In the genomic region with DNA sequence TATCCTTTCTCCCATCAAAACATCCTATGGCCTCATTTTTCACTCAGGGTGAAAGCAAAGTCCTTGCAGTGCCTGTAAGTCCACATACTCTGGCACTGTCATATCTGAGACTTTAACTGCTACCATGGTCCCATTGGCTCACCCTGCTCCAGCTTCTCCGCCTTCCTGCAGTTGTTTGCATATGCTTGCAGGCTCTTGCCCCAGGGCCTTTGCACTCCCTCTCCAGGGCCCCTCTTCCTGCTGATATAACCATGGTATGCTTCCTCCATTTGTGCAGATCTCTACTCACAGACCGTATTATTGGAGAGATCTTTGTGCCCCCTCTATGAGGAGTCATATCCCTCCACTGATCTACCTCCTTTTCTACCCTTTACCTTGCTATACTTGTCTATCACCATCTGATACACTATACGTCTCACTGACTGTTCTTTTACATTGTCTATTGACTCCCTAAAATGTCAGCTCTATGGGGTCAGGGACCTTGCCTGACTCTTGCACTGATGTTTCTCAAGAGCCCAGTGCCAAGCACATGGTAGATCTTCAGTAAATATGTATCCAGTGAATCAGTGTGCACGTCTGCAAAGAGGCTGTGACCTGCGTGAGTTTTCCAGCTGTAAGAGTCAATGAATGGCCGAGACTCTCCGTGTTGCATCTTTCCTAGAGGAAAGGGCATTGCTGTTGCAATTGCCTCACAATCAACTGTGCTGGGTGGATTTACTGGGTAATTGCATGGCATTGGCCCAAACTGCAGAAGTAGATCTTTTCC, we compare ENCODE assay signal across 1 cellular context.
TF ChIP-seq lines count a peak whose summit lies in the region.

No MANE protein-coding gene starts in this region.

TF ChIP-seq in HepG2, 621 proteins besides CTCF, POLR2A, EP300 and RAD21 (continued from another document and continues in another):
- TF ChIP-seq, protein P1, sequence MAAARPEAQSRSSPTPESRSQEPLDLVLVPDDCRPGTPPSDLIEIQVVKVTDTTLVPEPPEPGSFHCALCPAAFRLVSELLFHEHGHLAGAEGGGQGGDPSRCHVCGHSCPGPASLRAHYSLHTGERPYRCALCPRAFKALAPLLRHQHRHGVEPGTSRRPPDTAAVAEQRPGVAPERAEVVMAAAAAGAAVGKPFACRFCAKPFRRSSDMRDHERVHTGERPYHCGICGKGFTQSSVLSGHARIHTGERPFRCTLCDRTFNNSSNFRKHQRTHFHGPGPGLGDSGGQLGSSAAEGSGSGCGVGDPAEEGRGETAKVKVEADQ (CRISPR knock-in tag; IDR thresholded peaks at IDR 0.05; ENCODE audit: borderline replicate concordance) = no peak
- TF ChIP-seq USF2 (IDR thresholded peaks at IDR 0.05; ENCODE audit: low read depth, low read length) = no peak
- TF ChIP-seq USF2 (CRISPR knock-in tag; IDR thresholded peaks at IDR 0.05; ENCODE audit: borderline replicate concordance) = no peak
- TF ChIP-seq ATF3 (CRISPR knock-in tag; IDR thresholded peaks at IDR 0.05) = 0 out of 2 replicates have a peak, but pooled peaks have one; percentile 11
- TF ChIP-seq STAT5B (CRISPR knock-in tag; IDR thresholded peaks at IDR 0.05) = no peak
- 0 out of 2 replicates have a peak, but pooled peaks have one; percentile 42 for TF ChIP-seq ARNT2 (CRISPR knock-in tag; IDR thresholded peaks at IDR 0.05; ENCODE audit: low read depth)
- TF ChIP-seq ZNF670 (CRISPR knock-in tag; IDR thresholded peaks at IDR 0.05; ENCODE audit: borderline replicate concordance) = no peak; the same call in 1 of the 2 replicates
- TF ChIP-seq SNAPC4 (CRISPR knock-in tag; IDR thresholded peaks at IDR 0.05) = peak; percentile 89
- peak in 1 of 2 experiments; percentile 94; a peak in 2 of 4 replicates for TF ChIP-seq ATF4 (CRISPR knock-in tag; IDR thresholded peaks at IDR 0.05)
- 0 out of 2 replicates have a peak, but pooled peaks have one; percentile 39 for TF ChIP-seq NFIC (IDR thresholded peaks at IDR 0.05; ENCODE audit: low read length)
- peak; percentile 55; the same call in 1 of the 2 replicates for TF ChIP-seq TCF7 (IDR thresholded peaks at IDR 0.05; ENCODE audit: low read depth)
- TF ChIP-seq EHMT2 (IDR thresholded peaks at IDR 0.05; ENCODE audit: borderline replicate concordance, low read depth, low read length) = no peak
- TF ChIP-seq SPEN (CRISPR knock-in tag; IDR thresholded peaks at IDR 0.05; ENCODE audit: low read depth) = no peak
- peak; percentile 61 for TF ChIP-seq ASH2L (IDR thresholded peaks at IDR 0.05; ENCODE audit: insufficient read length, low read depth, low read length)
- TF ChIP-seq KDM5B (CRISPR knock-in tag; IDR thresholded peaks at IDR 0.05; ENCODE audit: borderline replicate concordance) = peak; percentile 71; the same call in 1 of the 2 replicates
- TF ChIP-seq TMF1 (CRISPR knock-in tag; IDR thresholded peaks at IDR 0.05; ENCODE audit: low read depth) = peak; percentile 4; the same call in 1 of the 2 replicates
- peak; percentile 98 for TF ChIP-seq GFI1 (CRISPR knock-in tag; IDR thresholded peaks at IDR 0.05; ENCODE audit: borderline replicate concordance)
- TF ChIP-seq NFKBIZ (CRISPR knock-in tag; IDR thresholded peaks at IDR 0.05) = 0 out of 2 replicates have a peak, but pooled peaks have one; percentile 42
- peak; percentile 61; the same call in 1 of the 2 replicates for TF ChIP-seq ZNF331 (CRISPR knock-in tag; IDR thresholded peaks at IDR 0.05)
- TF ChIP-seq, protein P2, sequence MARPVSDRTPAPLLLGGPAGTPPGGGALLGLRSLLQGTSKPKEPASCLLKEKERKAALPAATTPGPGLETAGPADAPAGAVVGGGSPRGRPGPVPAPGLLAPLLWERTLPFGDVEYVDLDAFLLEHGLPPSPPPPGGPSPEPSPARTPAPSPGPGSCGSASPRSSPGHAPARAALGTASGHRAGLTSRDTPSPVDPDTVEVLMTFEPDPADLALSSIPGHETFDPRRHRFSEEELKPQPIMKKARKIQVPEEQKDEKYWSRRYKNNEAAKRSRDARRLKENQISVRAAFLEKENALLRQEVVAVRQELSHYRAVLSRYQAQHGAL (CRISPR knock-in tag; IDR thresholded peaks at IDR 0.05; ENCODE audit: not compliant biosample characterization) = no peak
- TF ChIP-seq ZNF343 (CRISPR knock-in tag; IDR thresholded peaks at IDR 0.05) = no peak
- 0 out of 2 replicates have a peak, but pooled peaks have one; percentile 9 for TF ChIP-seq DRAP1 (CRISPR knock-in tag; IDR thresholded peaks at IDR 0.05)
- no peak; the same call in none of the 2 replicates for TF ChIP-seq ISL2 (CRISPR knock-in tag; IDR thresholded peaks at IDR 0.05)
- peak; percentile 52 for TF ChIP-seq SOX13 (IDR thresholded peaks at IDR 0.05)
- peak in 1 of 2 experiments; percentile 79; a peak in 2 of 4 replicates for TF ChIP-seq SOX13 (CRISPR knock-in tag; conservative IDR thresholded peaks at IDR 0.05 in 1 of 2, IDR thresholded peaks at IDR 0.05 in 1 of 2)
- TF ChIP-seq MTF2 (CRISPR knock-in tag; IDR thresholded peaks at IDR 0.05; ENCODE audit: borderline replicate concordance) = no peak
- peak; percentile 23; the same call in 1 of the 2 replicates for TF ChIP-seq ZBED4 (CRISPR knock-in tag; IDR thresholded peaks at IDR 0.05; ENCODE audit: borderline replicate concordance)
- TF ChIP-seq RXRA (CRISPR knock-in tag; IDR thresholded peaks at IDR 0.05) = peak; percentile 85; the same call in 1 of the 2 replicates
- no peak for TF ChIP-seq ZNF296 (CRISPR knock-in tag; conservative IDR thresholded peaks at IDR 0.05)
- TF ChIP-seq, protein P3, sequence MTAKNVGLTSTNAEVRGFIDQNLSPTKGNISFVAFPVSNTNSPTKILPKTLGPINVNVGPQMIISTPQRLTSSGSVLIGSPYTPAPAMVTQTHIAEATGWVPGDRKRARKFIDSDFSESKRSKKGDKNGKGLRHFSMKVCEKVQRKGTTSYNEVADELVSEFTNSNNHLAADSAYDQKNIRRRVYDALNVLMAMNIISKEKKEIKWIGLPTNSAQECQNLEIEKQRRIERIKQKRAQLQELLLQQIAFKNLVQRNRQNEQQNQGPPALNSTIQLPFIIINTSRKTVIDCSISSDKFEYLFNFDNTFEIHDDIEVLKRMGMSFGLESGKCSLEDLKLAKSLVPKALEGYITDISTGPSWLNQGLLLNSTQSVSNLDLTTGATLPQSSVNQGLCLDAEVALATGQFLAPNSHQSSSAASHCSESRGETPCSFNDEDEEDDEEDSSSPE (CRISPR knock-in tag; IDR thresholded peaks at IDR 0.05) = no peak
- TF ChIP-seq ZNF776 (CRISPR knock-in tag; IDR thresholded peaks at IDR 0.05) = no peak
- 0 out of 2 replicates have a peak, but pooled peaks have one; percentile 32 for TF ChIP-seq ZNF761 (CRISPR knock-in tag; conservative IDR thresholded peaks at IDR 0.05)
- no peak for TF ChIP-seq SOX6 (IDR thresholded peaks at IDR 0.05)
- peak; percentile 90 for TF ChIP-seq SOX6 (CRISPR knock-in tag; IDR thresholded peaks at IDR 0.05)
- no peak for TF ChIP-seq SMYD3 (CRISPR knock-in tag; IDR thresholded peaks at IDR 0.05)
- no peak for TF ChIP-seq ZBTB42 (CRISPR knock-in tag; IDR thresholded peaks at IDR 0.05)
- TF ChIP-seq DMTF1 (CRISPR knock-in tag; IDR thresholded peaks at IDR 0.05) = no peak
- peak; percentile 62; the same call in 1 of the 2 replicates for TF ChIP-seq ETV5 (CRISPR knock-in tag; IDR thresholded peaks at IDR 0.05; ENCODE audit: borderline replicate concordance)
- TF ChIP-seq ADNP (CRISPR knock-in tag; IDR thresholded peaks at IDR 0.05) = peak; percentile 74; the same call in 1 of the 2 replicates
